ENCODE assay signal across 19 cellular contexts in genomic region chr21:19807231-19807630, GRCh38.
"Had no signal": no experiment of that assay in that cellular context is flagged by ENCODE, and none has a peak within 500 bp of the region (broad histone marks: within the 10 kb centered on the region; RNA-seq: fewer than 3 reads in every experiment).

No MANE protein-coding gene starts in this region.

- DNase-seq: KBM-7, MV-4-11, NCI-H1048, NCI-H1105, NCI-H1417, NCI-H1436 treated with DMSO at 0.1 percent for 48 hours, NCI-H1694, NCI-H187 treated with DMSO at 0.1 percent for 48 hours, NCI-H2029 treated with DMSO at 0.1 percent for 48 hours, NCI-H2171 treated with DMSO at 0.1 percent for 48 hours, NCI-H345, NCI-H510A, NCI-H524 treated with DMSO at 0.1 percent for 48 hours, NCI-H69, NCI-H774, SHP77, SJCRH30 had no signal

- H3K27ac ChIP-seq: RWPE1, SJCRH30 had no signal

- ATAC-seq: SK-N-SH treated with all-trans-retinoic acid at 6 μM for 48 hours had no signal

- H3K27me3 ChIP-seq: SJCRH30 had no signal
